Comparison of ENCODE assay signal across 11 cellular contexts in genomic region chr10:96690755-96691730, GRCh38. TPM values are rescaled to one million over a fixed set of nuclear protein-coding genes. Genes with fewer than 3 reads are reported as not detected.
A peak's percentile ranks its signal among the peaks of the same experiment; 100 is the strongest.
DNase-seq lines count a peak whose midpoint lies in the region; ATAC-seq, FAIRE-seq and TF ChIP-seq lines count a peak whose summit lies in the region.
"Had no signal": no experiment of that assay in that cellular context is flagged by ENCODE, and none has a peak within 500 bp of the region (broad histone marks: within the 10 kb centered on the region; RNA-seq: fewer than 3 reads in every experiment).

No MANE protein-coding gene starts in this region.

- H3K27me3 ChIP-seq in astrocyte (ENCODE audit: insufficient read depth, low read length) = no peaks in the 10 kb centered on the region
- H3K27me3 ChIP-seq in prostate gland (replicated peaks; ENCODE audit: insufficient read depth) = no peaks in the 10 kb centered on the region
- H3K27me3 ChIP-seq: colonic mucosa, stomach had no signal

- H3K4me3 ChIP-seq in astrocyte (ENCODE audit: insufficient read depth, low read depth, low read length) (no peak overlapping the region), prostate gland (no peak overlapping the region)
- H3K4me3 ChIP-seq: colonic mucosa, stomach had no signal

- no peak overlapping the region for H3K4me3 Mint-ChIP-seq in astrocyte (ENCODE audit: unreplicated experiment)

- 76% methylated on average over 9 of the region's 9 CpGs for WGBS in prostate gland

- H4K20me1 ChIP-seq in astrocyte (ENCODE audit: insufficient read depth, low read length) = no peaks in the 10 kb centered on the region

- intact Hi-C loops in prostate gland (cut with DNase I) = no loop called here

- H3K36me3 ChIP-seq in astrocyte (ENCODE audit: insufficient read depth, low read length) (no peaks in the 10 kb centered on the region), prostate gland (no peaks in the 10 kb centered on the region)
- H3K36me3 ChIP-seq: colonic mucosa, stomach had no signal

- no peak overlapping the region for H3K27ac ChIP-seq in astrocyte (ENCODE audit: low read depth, low read length)
- no peak overlapping the region for H3K27ac ChIP-seq in prostate gland
- H3K27ac ChIP-seq: colonic mucosa, stomach had no signal

- H3K9me3 Mint-ChIP-seq in astrocyte (ENCODE audit: unreplicated experiment) = no peaks in the 10 kb centered on the region

- peaks cover 14% of the 10 kb centered on the region for H3K4me1 Mint-ChIP-seq in astrocyte (ENCODE audit: low read depth, unreplicated experiment)

- no peaks in the 10 kb centered on the region for H3K79me2 ChIP-seq in astrocyte (ENCODE audit: insufficient read depth, low read length)

- no peak overlapping the region for H3K9ac ChIP-seq in astrocyte (ENCODE audit: low read length)

- H3K4me1 ChIP-seq in astrocyte (ENCODE audit: insufficient read depth, low read length) = no peaks in the 10 kb centered on the region
- H3K4me1 ChIP-seq in prostate gland (replicated peaks) = no peaks in the 10 kb centered on the region
- H3K4me1 ChIP-seq: colonic mucosa had no signal

- no peak overlapping the region for H2AFZ ChIP-seq in astrocyte (ENCODE audit: low read depth, low read length)

- H3K27ac Mint-ChIP-seq in astrocyte (ENCODE audit: unreplicated experiment) = no peak overlapping the region

- no peak overlapping the region for H3K4me2 ChIP-seq in astrocyte (ENCODE audit: low read length)

- ATAC-seq in HG02759 (IDR thresholded peaks at IDR 0.05; ENCODE audit: unreplicated experiment) (peak; percentile 54), GM21423 (IDR thresholded peaks at IDR 0.05; ENCODE audit: unreplicated experiment) (no peak)

- no peaks in the 10 kb centered on the region for H3K9me3 ChIP-seq in astrocyte (ENCODE audit: insufficient read depth, low read depth, low read length)
- H3K9me3 ChIP-seq in prostate gland = no peaks in the 10 kb centered on the region
- H3K9me3 ChIP-seq: colonic mucosa, stomach had no signal

- no peaks in the 10 kb centered on the region for H3K36me3 Mint-ChIP-seq in astrocyte (ENCODE audit: low read depth, unreplicated experiment)

- no peak for TF ChIP-seq CTCF in astrocyte (IDR thresholded peaks at IDR 0.05; ENCODE audit: insufficient read depth, low read depth, low read length)
- TF ChIP-seq CTCF in prostate gland (IDR thresholded peaks at IDR 0.05) = no peak

- peak; percentile 21 for DNase-seq in GM04503 (ENCODE audit: low read depth)
- peak; percentile 47 for DNase-seq in astrocyte (ENCODE audit: low read depth)
- peak; percentile 81 for DNase-seq in renal cortical epithelial cell (ENCODE audit: low read depth)
- DNase-seq in cerebellar nuclear complex (lab: John Stamatoyannopoulos, UW) = no peak
- DNase-seq in prostate gland (ENCODE audit: low spot score) = no peak
- DNase-seq: activated effector memory CD4-positive, alpha-beta T cell treated with anti-CD3 and anti-CD28 coated beads, Interleukin-2, amount 50 U/mL, for 16 hours; colonic mucosa; foreskin fibroblast; stomach had no signal

- no peak for FAIRE-seq in astrocyte (lab: Jason Lieb, UNC)

- no peak for TF ChIP-seq POLR2A in prostate gland (IDR thresholded peaks at IDR 0.05)

- no peaks in the 10 kb centered on the region for H3K27me3 Mint-ChIP-seq in astrocyte (ENCODE audit: low read depth, unreplicated experiment)

RNA-seq across cellular contexts. Expression of gene PIK3AP1, which starts 29.3 kb away (rescaled TPM):
- total RNA-seq in astrocyte (6.7 and 9.3 TPM in 2 replicates), renal cortical epithelial cell (5.4 and 14.9 TPM in 2 replicates), prostate gland (10 to 100 TPM in 1 of 2 donors, 1 to 10 TPM in 1; 3.8 to 15.6 TPM)

Comparison
In these comparisons a context has a peak if more than half of its experiments do, and no peak if none do; other contexts are left out.
1. DNase-seq: peak in GM04503 (single experiment), astrocyte (single experiment) and renal cortical epithelial cell (single experiment); none in cerebellar nuclear complex (0 of 2) and prostate gland (single experiment).